ENCODE assay signal across 8 cellular contexts in genomic region chr7:42945821-42946615, GRCh38. TPM values are rescaled to one million over a fixed set of nuclear protein-coding genes. Genes with fewer than 3 reads are reported as not detected.
DNase-seq lines count a peak whose midpoint lies in the region; ATAC-seq and TF ChIP-seq lines count a peak whose summit lies in the region.

No MANE protein-coding gene starts in this region.

- H3K4me1 ChIP-seq in A673 (ENCODE audit: insufficient read depth, low read length, poor library complexity, severe bottlenecking), result no peaks in the 10 kb centered on the region

- H3K4me3 ChIP-seq in choroid plexus epithelial cell (ENCODE audit: low read depth, low read length), result no peak overlapping the region
- H3K4me3 ChIP-seq in A673 (ENCODE audit: low read depth, low read length, poor library complexity, severe bottlenecking), result no peak overlapping the region
- no peak overlapping the region for H3K4me3 ChIP-seq in brain microvascular endothelial cell (ENCODE audit: low read depth, low read length)

- H3K36me3 ChIP-seq in A673 (ENCODE audit: insufficient read depth, low read length, poor library complexity, severe bottlenecking) (no peaks in the 10 kb centered on the region), brain microvascular endothelial cell (replicated peaks) (no peaks in the 10 kb centered on the region)

- H3K27me3 ChIP-seq in A673 (replicated peaks; ENCODE audit: insufficient read depth, low read depth, low read length, poor library complexity), result no peaks in the 10 kb centered on the region
- H3K27me3 ChIP-seq in brain microvascular endothelial cell (replicated peaks), result no peaks in the 10 kb centered on the region

- peak; percentile 66 for ATAC-seq in GM19452 (IDR thresholded peaks at IDR 0.05; ENCODE audit: unreplicated experiment)
- ATAC-seq in HG03342 (IDR thresholded peaks at IDR 0.05; ENCODE audit: unreplicated experiment), result peak; percentile 62

- intact Hi-C loops in A673 (cut with micrococcal nuclease; ENCODE audit: unreplicated experiment), result no loop called here

- BruUV-seq in A673 (replicated peaks; lab: Mats Ljungman, UMichigan), result no TSS peak

- H3K9me3 ChIP-seq in A673 (ENCODE audit: low read depth, low read length, poor library complexity, severe bottlenecking), result no peaks in the 10 kb centered on the region

- DNase-seq in EL (peak; percentile 29), choroid plexus epithelial cell (ENCODE audit: low read depth) (peak; percentile 30), A673 (ENCODE audit: low spot score) (no peak), brain microvascular endothelial cell (no peak), kidney glomerular epithelial cell (lab: John Stamatoyannopoulos, UW) (no peak)
- no peak for DNase-seq in activated CD4-positive, CD25-positive, alpha-beta regulatory T cell (lab: John Stamatoyannopoulos, UW)

- in situ Hi-C loops in brain microvascular endothelial cell (cut with HindIII; ENCODE audit: low pct_ligation_motif_present, low sequenced_read_pairs), result no loop called here

- TF ChIP-seq CTCF in choroid plexus epithelial cell (conservative IDR thresholded peaks at IDR 0.05; ENCODE audit: low read depth, low read length), result no peak
- TF ChIP-seq CTCF in A673 (conservative IDR thresholded peaks at IDR 0.05; ENCODE audit: low read depth, low read length), result no peak
- no peak for TF ChIP-seq CTCF in brain microvascular endothelial cell (IDR thresholded peaks at IDR 0.05; ENCODE audit: low read depth, low read length, missing control alignments)

- CTCF ChIA-PET in A673 (lab: Charles Lee), result interaction anchor here (0.6 to 0.9 kb wide), 2 partner anchors 370 to 494 kb away, joined by 3 read pairs; no protein-coding TSS in a partner anchor

- H3K27ac ChIP-seq in A673 (ENCODE audit: low read depth, low read length, poor library complexity, severe bottlenecking) (no peak overlapping the region), brain microvascular endothelial cell (no peak overlapping the region)

- POLR2A ChIA-PET in A673 (lab: Charles Lee; ENCODE audit: low non-redundant PET), result interaction anchor here (0.7 kb wide), 1 partner anchor 464 kb away, joined by 4 read pairs; no protein-coding TSS in a partner anchor

RNA-seq across cellular contexts. Expression of gene MRPL32, which starts 13.8 kb away (rescaled TPM):
- total RNA-seq in A673 (2021), result 88.3 and 102 TPM in 2 replicates

RNA-seq across cellular contexts. Expression of gene PSMA2, which starts 14.0 kb away (rescaled TPM):
- 182 and 193 TPM in 2 replicates for total RNA-seq in A673 (2021)

RNA-seq across cellular contexts. Expression of gene C7orf25, which starts 34.1 kb away (rescaled TPM):
- total RNA-seq in A673 (2021), result 5.6 and 7.3 TPM in 2 replicates

Comparison
In these comparisons a context has a peak if more than half of its experiments do, and no peak if none do; other contexts are left out.
1. DNase-seq: peak in EL (single experiment) and choroid plexus epithelial cell (single experiment); none in A673 (single experiment), brain microvascular endothelial cell (single experiment), kidney glomerular epithelial cell (single experiment) and activated CD4-positive, CD25-positive, alpha-beta regulatory T cell (0 of 4).